8 cellular contexts compared by ENCODE assay signal in the genomic region with DNA sequence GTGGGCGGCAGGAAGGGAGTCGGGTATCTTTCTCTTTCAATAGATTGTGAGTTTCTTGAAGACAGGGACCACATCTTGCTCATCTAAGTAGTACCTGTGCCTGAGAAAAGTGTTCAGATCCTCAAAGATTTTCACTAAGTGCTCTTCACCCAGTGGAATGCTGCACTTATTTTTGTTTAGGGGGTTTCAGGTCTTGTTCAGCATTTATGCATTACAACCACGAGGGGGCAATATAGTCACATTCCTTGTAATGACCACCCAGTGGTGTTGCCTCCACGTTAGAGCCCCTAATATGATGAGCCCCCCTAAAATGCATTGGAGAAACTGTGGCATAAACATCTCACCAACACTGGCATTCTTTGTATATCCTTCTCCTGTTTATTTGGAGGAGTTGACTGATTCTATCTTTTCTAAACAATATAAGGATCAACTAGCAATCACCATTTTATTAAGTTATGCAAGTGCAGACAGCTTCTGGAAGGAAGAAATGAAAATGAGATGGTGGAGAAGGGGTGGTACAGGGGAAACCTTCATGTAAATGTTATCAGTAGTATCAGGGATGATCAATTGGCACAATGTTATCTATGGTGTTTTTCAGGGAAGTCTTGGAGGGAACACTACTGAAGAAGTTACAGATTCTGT. TPM values are rescaled to one million over a fixed set of nuclear protein-coding genes. Genes with fewer than 3 reads are reported as not detected.
DNase-seq lines count a peak whose midpoint lies in the region; ATAC-seq and TF ChIP-seq lines count a peak whose summit lies in the region.

No MANE protein-coding gene starts in this region.

- CTCF ChIA-PET in PC-3 (lab: Charles Lee), result no interaction called here

- no TSS peak for BruUV-seq in PC-3 (replicated peaks; lab: Mats Ljungman, UMichigan)

- no peaks in the 10 kb centered on the region for H4K20me1 ChIP-seq in PC-3 (ENCODE audit: low read length)

- H3K36me3 ChIP-seq in PC-3 (ENCODE audit: low read depth, low read length) (no peaks in the 10 kb centered on the region; the same call in 1 of the 2 replicates), endodermal cell (ENCODE audit: control insufficient read depth, insufficient read depth, low read length) (no peaks in the 10 kb centered on the region)

- H3K79me2 ChIP-seq in PC-3 (ENCODE audit: low read length), result peaks cover 16% of the 10 kb centered on the region

- H3K4me1 Mint-ChIP-seq in endodermal cell (peaks cover 45% of the 10 kb centered on the region), nephron progenitor cell (peaks cover 20% of the 10 kb centered on the region)

- ATAC-seq in PC-3, result no peak
- ATAC-seq in GM19452 (IDR thresholded peaks at IDR 0.05; ENCODE audit: unreplicated experiment), result no peak

- H3K4me1 ChIP-seq in PC-3 (ENCODE audit: insufficient read depth, low read length) (peaks cover 22% of the 10 kb centered on the region), endodermal cell (ENCODE audit: control insufficient read depth, insufficient read depth, low read length) (peaks cover 8% of the 10 kb centered on the region)

- H3K27me3 ChIP-seq in PC-3 (ENCODE audit: low read length) (no peaks in the 10 kb centered on the region), endodermal cell (ENCODE audit: control insufficient read depth, insufficient read depth, low read length, poor library complexity, severe bottlenecking) (no peaks in the 10 kb centered on the region)

- H3K9ac ChIP-seq in PC-3 (ENCODE audit: low read length) (no peak overlapping the region), endodermal cell (ENCODE audit: extremely low read depth, low read length, poor library complexity, severe bottlenecking) (no peak overlapping the region)

- H3K36me3 Mint-ChIP-seq in endodermal cell (ENCODE audit: low read depth) (no peaks in the 10 kb centered on the region), nephron progenitor cell (ENCODE audit: low read depth) (no peaks in the 10 kb centered on the region)

- WGBS in endodermal cell (ENCODE audit: insufficient coverage in 1 of 2, insufficient read length in 1 of 2), 2 experiments, result 47 to 48% methylated on average over 4 of the region's 4 CpGs

- DNase-seq in CD1c-positive myeloid dendritic cell (ENCODE audit: extremely low spot score) (peak; percentile 59), GM20000 (ENCODE audit: low spot score) (peak; percentile 80), PC-3 (peak; percentile 48), endodermal cell (peak; percentile 57), nephron progenitor cell (peak; percentile 16), NK-92 (lab: John Stamatoyannopoulos, UW; ENCODE audit: unreplicated experiment) (no peak), H4 (ENCODE audit: low spot score) (no peak)

- intact Hi-C loops in PC-3 (cut with micrococcal nuclease), result loop anchor here (1.0 to 2.0 kb wide), 4 partner anchors 79 to 123 kb away; no protein-coding TSS in a partner anchor

- H2AFZ ChIP-seq in PC-3 (ENCODE audit: low read length), result no peak overlapping the region; the same call in 1 of the 2 replicates

- H3K4me2 ChIP-seq in PC-3 (ENCODE audit: low read length), result no peak overlapping the region

- H3K27me3 Mint-ChIP-seq in endodermal cell (ENCODE audit: insufficient read depth) (peaks cover 3% of the 10 kb centered on the region), nephron progenitor cell (ENCODE audit: low read depth, poor library complexity) (peaks cover 41% of the 10 kb centered on the region)

- no peak overlapping the region for H3K4me3 ChIP-seq in PC-3 (ENCODE audit: low read length)
- no peak overlapping the region for H3K4me3 ChIP-seq in endodermal cell (ENCODE audit: low read length)

- H3K9me3 ChIP-seq in PC-3 (ENCODE audit: low read length) (no peaks in the 10 kb centered on the region), endodermal cell (ENCODE audit: control insufficient read depth, low read length) (no peaks in the 10 kb centered on the region)

- TF ChIP-seq CTCF in GM20000 (IDR thresholded peaks at IDR 0.05; ENCODE audit: extremely low read depth, missing control alignments) (peak; percentile 56), PC-3 (conservative IDR thresholded peaks at IDR 0.05; ENCODE audit: low read depth, low read length) (peak; percentile 81), endodermal cell (conservative IDR thresholded peaks at IDR 0.05) (peak; percentile 85), nephron progenitor cell (IDR thresholded peaks at IDR 0.05) (peak; percentile 73)

- no peaks in the 10 kb centered on the region for H3F3A ChIP-seq in PC-3 (ENCODE audit: low read length, unreplicated experiment)

- H3K27ac Mint-ChIP-seq in endodermal cell (peak overlapping the region; percentile 32), nephron progenitor cell (no peak overlapping the region)

- H3K9me2 ChIP-seq in PC-3 (replicated peaks; ENCODE audit: low read length), result no peaks in the 10 kb centered on the region

- no peak overlapping the region for H3K27ac ChIP-seq in PC-3 (ENCODE audit: low read length)
- no peak overlapping the region for H3K27ac ChIP-seq in endodermal cell (ENCODE audit: low read depth, low read length)

- H3K4me3 Mint-ChIP-seq in endodermal cell (no peak overlapping the region), nephron progenitor cell (no peak overlapping the region)

- no peaks in the 10 kb centered on the region for H3K9me3 Mint-ChIP-seq in endodermal cell
- no peaks in the 10 kb centered on the region for H3K9me3 Mint-ChIP-seq in nephron progenitor cell

- POLR2A ChIA-PET in PC-3 (lab: Charles Lee; ENCODE audit: unreplicated experiment), result no interaction called here

RNA-seq across cellular contexts. Expression of a gene that starts 3.1 kb away (rescaled TPM):
- total RNA-seq in PC-3 (2014; rRNA removed) (16.4 and 17.3 TPM in 2 replicates), endodermal cell (10 to 100 TPM; 15.7 to 20.2 TPM)
- 4.0 TPM for polyA plus RNA-seq in endodermal cell (2013, experiment 1 of 2)
- 3.6 TPM for polyA plus RNA-seq in endodermal cell (2013, experiment 2 of 2)
- 0.17 TPM in 1 of 2 replicates, not detected in the other for total RNA-seq in H4 (2014; rRNA removed; shearing (Covaris generic))

Comparison
In these comparisons a context has a peak if more than half of its experiments do, and no peak if none do; other contexts are left out.
1. DNase-seq: peak in CD1c-positive myeloid dendritic cell (single experiment), GM20000 (single experiment), PC-3 (single experiment), endodermal cell (single experiment) and nephron progenitor cell (single experiment); none in NK-92 (single experiment) and H4 (single experiment).
2. RNA of a gene that starts 3.1 kb away (total RNA-seq): 15.7 to 20.2 TPM in endodermal cell and 16.4 to 17.3 TPM in PC-3; 0.17 TPM in H4; every median in the first group is over 10 times any median in the second.
3. Peak in every context shown above with its lines, with median percentiles within 50 percentile points of each other: CTCF ChIP-seq.